27 cellular contexts compared by ENCODE assay signal in the genomic region with DNA sequence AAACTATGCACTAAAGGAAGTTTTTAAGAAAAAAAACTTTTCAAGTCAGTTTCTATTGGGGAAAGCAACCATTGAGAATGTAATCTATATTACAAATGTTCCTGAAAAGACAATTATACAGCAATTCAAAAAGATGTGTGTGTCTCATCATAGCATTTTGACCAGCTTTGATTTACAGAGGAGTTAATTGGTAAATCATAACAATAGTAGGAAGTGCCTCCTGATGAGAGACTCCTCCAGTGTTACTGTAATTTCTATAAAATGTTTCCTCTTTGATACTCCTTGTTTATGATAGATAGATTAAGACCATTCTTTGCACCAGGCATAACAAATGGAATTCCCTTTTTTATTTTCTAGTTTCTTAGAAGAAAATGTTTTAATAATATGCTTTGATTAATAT.
"Had no signal": no experiment of that assay in that cellular context is flagged by ENCODE, and none has a peak within 500 bp of the region (broad histone marks: within the 10 kb centered on the region; RNA-seq: fewer than 3 reads in every experiment).

No MANE protein-coding gene starts in this region.

- H3K4me1 ChIP-seq: esophagus squamous epithelium, gastrocnemius medialis, heart right ventricle, left lung, lower lobe of right lung had no signal

- H3K4me1 Mint-ChIP-seq: endodermal cell; memory B cell; naive B cell; naive thymus-derived CD8-positive, alpha-beta T cell had no signal

- DNase-seq: effector CD8-positive, alpha-beta T cell; effector memory CD8-positive, alpha-beta T cell; endodermal cell; erythroblast; esophagus squamous epithelium; foreskin fibroblast; foreskin melanocyte; gastrocnemius medialis; glutamatergic neuron; head of caudate nucleus; heart right ventricle; hippocampal formation; left cardiac atrium; left lung; left ventricle myocardium superior; lower lobe of right lung; mammary epithelial cell; mesendoderm; midbrain; naive B cell; naive thymus-derived CD8-positive, alpha-beta T cell had no signal

- H3K9me3 ChIP-seq: esophagus squamous epithelium, gastrocnemius medialis, heart right ventricle, left lung, lower lobe of right lung had no signal

- H3K4me3 Mint-ChIP-seq: effector memory CD8-positive, alpha-beta T cell; endodermal cell; memory B cell; naive B cell; naive thymus-derived CD8-positive, alpha-beta T cell had no signal

- FAIRE-seq: colon, islet of Langerhans, keratinocyte had no signal

- H3K9me3 Mint-ChIP-seq: endodermal cell had no signal

- H3K27me3 ChIP-seq: esophagus squamous epithelium, gastrocnemius medialis, heart right ventricle, left lung had no signal

- H3K27me3 Mint-ChIP-seq: effector memory CD8-positive, alpha-beta T cell had no signal

- H3K27ac ChIP-seq: coronary artery, epithelial cell of prostate, esophagus squamous epithelium, gastrocnemius medialis, heart right ventricle, left lung, lower lobe of right lung had no signal

- H3K4me3 ChIP-seq: coronary artery, esophagus squamous epithelium, gastrocnemius medialis, heart right ventricle, left lung, lower lobe of right lung had no signal

- H3K36me3 ChIP-seq: esophagus squamous epithelium, gastrocnemius medialis, heart right ventricle, left lung, lower lobe of right lung had no signal

- H3K27ac Mint-ChIP-seq: effector memory CD8-positive, alpha-beta T cell; endodermal cell; memory B cell; naive B cell; naive thymus-derived CD8-positive, alpha-beta T cell had no signal

- H3K36me3 Mint-ChIP-seq: memory B cell; naive B cell; naive thymus-derived CD8-positive, alpha-beta T cell had no signal
